In genomic region chr1:245605480-245606156, GRCh38 we compare ENCODE assay signal across 14 cellular contexts.
DNase-seq lines count a peak whose midpoint lies in the region; ATAC-seq and TF ChIP-seq lines count a peak whose summit lies in the region.
"Had no signal": no experiment of that assay in that cellular context is flagged by ENCODE, and none has a peak within 500 bp of the region (broad histone marks: within the 10 kb centered on the region; RNA-seq: fewer than 3 reads in every experiment).

No MANE protein-coding gene starts in this region.

- no peak overlapping the region for H3K4me3 Mint-ChIP-seq in stimulated activated naive CD8-positive, alpha-beta T cell treated with anti-CD3 and anti-CD28 coated beads, Interleukin-15, amount 100 ng/mL, for 72 hours
- H3K4me3 Mint-ChIP-seq: activated T-cell treated with anti-CD3 and anti-CD28 coated beads, Interleukin-2, amount 50 U/mL, for 4 hours; natural killer cell treated with Interleukin-12 subunit alpha and Interleukin-12 subunit beta and Interleukin-15 and Interleukin-18, amount 100 ng/mL, for 72 hours had no signal

- in situ Hi-C loops in GM13976 (cut with MboI; ENCODE audit: low sequenced_read_pairs, unreplicated experiment), result no loop called here

- no peak overlapping the region for H3K27ac Mint-ChIP-seq in stimulated activated naive CD8-positive, alpha-beta T cell treated with anti-CD3 and anti-CD28 coated beads, Interleukin-15, amount 100 ng/mL, for 72 hours
- H3K27ac Mint-ChIP-seq: natural killer cell treated with Interleukin-12 subunit alpha and Interleukin-12 subunit beta and Interleukin-15 and Interleukin-18, amount 100 ng/mL, for 72 hours had no signal

- H3K4me1 Mint-ChIP-seq in stimulated activated naive CD8-positive, alpha-beta T cell treated with anti-CD3 and anti-CD28 coated beads, Interleukin-15, amount 100 ng/mL, for 72 hours, result no peaks in the 10 kb centered on the region

- no peak for TF ChIP-seq CTCF in GM13976 (IDR thresholded peaks at IDR 0.05; ENCODE audit: borderline replicate concordance, control extremely low read depth, extremely low read depth, insufficient read depth, missing control alignments)

- peaks cover 13% of the 10 kb centered on the region for H3K27me3 Mint-ChIP-seq in stimulated activated naive CD8-positive, alpha-beta T cell treated with anti-CD3 and anti-CD28 coated beads, Interleukin-15, amount 100 ng/mL, for 72 hours

- no peaks in the 10 kb centered on the region for H3K9me3 Mint-ChIP-seq in stimulated activated naive CD8-positive, alpha-beta T cell treated with anti-CD3 and anti-CD28 coated beads, Interleukin-15, amount 100 ng/mL, for 72 hours
- H3K9me3 Mint-ChIP-seq: activated T-cell treated with anti-CD3 and anti-CD28 coated beads, Interleukin-2, amount 50 U/mL, for 4 hours; natural killer cell treated with Interleukin-12 subunit alpha and Interleukin-12 subunit beta and Interleukin-15 and Interleukin-18, amount 100 ng/mL, for 72 hours had no signal

- no peak for DNase-seq in stimulated activated naive CD8-positive, alpha-beta T cell treated with anti-CD3 and anti-CD28 coated beads, Interleukin-15, amount 100 ng/mL, for 72 hours
- DNase-seq in stimulated activated naive CD8-positive, alpha-beta T cell treated with anti-CD3 and anti-CD28 coated beads, Interleukin-15, Interleukin-2, amounts not matched to agents 100 U/mL and 50 U/mL, for 24 hours, result no peak
- DNase-seq in astrocyte of the hippocampus (ENCODE audit: low read depth, low spot score) (peak; percentile 78), left ventricle myocardium superior (no peak), DMS79 (lab: John Stamatoyannopoulos, UW) (no peak), GM13976 (ENCODE audit: low spot score) (no peak), SIG-M5 (lab: John Stamatoyannopoulos, UW) (no peak)
- DNase-seq in activated CD4-positive, CD25-positive, alpha-beta regulatory T cell treated with anti-CD3 and anti-CD28 coated beads, Interleukin-2, amount 50 U/mL, for 72 hours, result no peak
- DNase-seq: activated T-cell treated with anti-CD3 and anti-CD28 coated beads, Interleukin-2, amount 50 U/mL, for 4 hours; AML-193; cortex of kidney; NCI-H1930; stimulated activated CD4-positive, alpha-beta T cell treated with anti-CD3 and anti-CD28 coated beads, Interleukin-1b, Interleukin-23, amount 100 ng/mL, for 48 hours had no signal

- peak; percentile 37 for ATAC-seq in stimulated activated naive CD8-positive, alpha-beta T cell treated with anti-CD3 and anti-CD28 coated beads, Interleukin-15, amount 100 ng/mL, for 72 hours
- no peak for ATAC-seq in stimulated activated naive CD8-positive, alpha-beta T cell treated with anti-CD3 and anti-CD28 coated beads, Interleukin-15, Interleukin-2, amounts not matched to agents 100 U/mL and 50 U/mL, for 24 hours
- peak; percentile 58 for ATAC-seq in left ventricle myocardium superior
- ATAC-seq: activated T-cell treated with anti-CD3 and anti-CD28 coated beads, Interleukin-2, amount 50 U/mL, for 4 hours had no signal

- intact Hi-C loops in left ventricle myocardium superior (cut with micrococcal nuclease), result no loop called here
